Comparison of ENCODE assay signal across 8 cellular contexts in genomic region chr6:111874030-111874425, GRCh38. TPM values are rescaled to one million over a fixed set of nuclear protein-coding genes. Genes with fewer than 3 reads are reported as not detected.
DNase-seq lines count a peak whose midpoint lies in the region; ATAC-seq and TF ChIP-seq lines count a peak whose summit lies in the region.

No MANE protein-coding gene starts in this region.

- H3K36me3 Mint-ChIP-seq in H9 (ENCODE audit: insufficient read depth in 1 of 3, low read depth in 3 of 3): no peaks in the 10 kb centered on the region; a peak in 1 of 7 replicates
- peaks cover 11% of the 10 kb centered on the region for H3K36me3 Mint-ChIP-seq in stimulated activated memory B cell treated with anti-CD40 and anti-IgM and Interleukin-4, amounts not matched to agents 10 μg/mL and 1 μg/mL and 100 μg/mL, for 72 hours

- H3K27me3 ChIP-seq in H9 (ENCODE audit: insufficient read depth, low read length): no peaks in the 10 kb centered on the region; the same call in 1 of the 2 replicates
- no peaks in the 10 kb centered on the region for H3K27me3 ChIP-seq in lower lobe of right lung (ENCODE audit: low read depth)

- no peaks in the 10 kb centered on the region for H4K20me1 ChIP-seq in H9 (ENCODE audit: control insufficient read depth, insufficient read depth, insufficient read length)

- H3K9me3 ChIP-seq in H9 (ENCODE audit: control insufficient read depth, low read depth, low read length) (no peaks in the 10 kb centered on the region), lower lobe of right lung (no peaks in the 10 kb centered on the region)

- H3K23me2 ChIP-seq in H9 (ENCODE audit: insufficient read length, low read depth, low read length, poor library complexity, severe bottlenecking): peaks cover 17% of the 10 kb centered on the region

- H3K79me2 ChIP-seq in H9 (ENCODE audit: insufficient read depth, low read length): peaks cover 10% of the 10 kb centered on the region; the same call in 1 of the 2 replicates

- no peak overlapping the region for H3K4ac ChIP-seq in H9 (ENCODE audit: low read depth, low read length)

- H3K18ac ChIP-seq in H9 (ENCODE audit: insufficient read length, low read depth, low read length): no peak overlapping the region

- peak overlapping the region; percentile 87 to 97 for H3K4me3 Mint-ChIP-seq in H9
- H3K4me3 Mint-ChIP-seq in stimulated activated memory B cell treated with anti-CD40 and anti-IgM and Interleukin-4, amounts not matched to agents 10 μg/mL and 1 μg/mL and 100 μg/mL, for 72 hours: peak overlapping the region; percentile 91

- H3K9me3 Mint-ChIP-seq in H9: peaks cover 0 to 3% of the 10 kb centered on the region in 2 experiments; a peak in 1 of 5 replicates
- H3K9me3 Mint-ChIP-seq in stimulated activated memory B cell treated with anti-CD40 and anti-IgM and Interleukin-4, amounts not matched to agents 10 μg/mL and 1 μg/mL and 100 μg/mL, for 72 hours: no peaks in the 10 kb centered on the region

- ATAC-seq in lower lobe of right lung (no peak), GM19324 (IDR thresholded peaks at IDR 0.05; ENCODE audit: low FRiP score, unreplicated experiment) (no peak)
- ATAC-seq in stimulated activated memory B cell treated with anti-CD40 and anti-IgM and Interleukin-4, amounts not matched to agents 10 μg/mL and 1 μg/mL and 100 μg/mL, for 72 hours: no peak

- peak overlapping the region; percentile 90 for H2AFZ ChIP-seq in H9 (ENCODE audit: low read length)

- no peak overlapping the region for H2AK5ac ChIP-seq in H9 (ENCODE audit: insufficient read length, low read length)

- no CpG with 5 or more reads among the region's 8 CpGs for WGBS in H9 (ENCODE audit: extremely low coverage, insufficient read length, low lambda C conversion rate)

- no peak overlapping the region for H2BK5ac ChIP-seq in H9 (ENCODE audit: insufficient read length, low read length)

- H3K79me1 ChIP-seq in H9 (ENCODE audit: insufficient read depth, low read depth, low read length, poor library complexity, severe bottlenecking): no peaks in the 10 kb centered on the region

- TF ChIP-seq CTCF in H9 (conservative IDR thresholded peaks at IDR 0.05) (no peak), astrocyte of the cerebellum (IDR thresholded peaks at IDR 0.05; ENCODE audit: low read depth, low read length, missing control alignments) (no peak), lower lobe of right lung (IDR thresholded peaks at IDR 0.05) (no peak)

- H3K4me3 ChIP-seq in astrocyte of the cerebellum (ENCODE audit: low read depth, low read length) (peak overlapping the region; percentile 64), lower lobe of right lung (peak overlapping the region; percentile 68)

- no peak overlapping the region for H4K5ac ChIP-seq in H9 (ENCODE audit: insufficient read length, low read depth, low read length)

- H3K4me1 Mint-ChIP-seq in H9: peaks cover 41% of the 10 kb centered on the region in 2 experiments
- peaks cover 32% of the 10 kb centered on the region for H3K4me1 Mint-ChIP-seq in stimulated activated memory B cell treated with anti-CD40 and anti-IgM and Interleukin-4, amounts not matched to agents 10 μg/mL and 1 μg/mL and 100 μg/mL, for 72 hours

- H2BK20ac ChIP-seq in H9 (ENCODE audit: low read depth, low read length, poor library complexity, severe bottlenecking): no peak overlapping the region

- in situ Hi-C loops in astrocyte of the cerebellum (cut with HindIII; ENCODE audit: low sequenced_read_pairs): no loop called here

- peaks cover 4% of the 10 kb centered on the region; the same call in 1 of the 2 replicates for H3K4me1 ChIP-seq in H9 (ENCODE audit: insufficient read depth, low read length)
- H3K4me1 ChIP-seq in lower lobe of right lung: peaks cover 35% of the 10 kb centered on the region

- H3K56ac ChIP-seq in H9 (ENCODE audit: insufficient read length, low read depth, low read length): no peak overlapping the region

- H3K36me3 ChIP-seq in lower lobe of right lung: no peaks in the 10 kb centered on the region

- no peak overlapping the region for H3K9ac ChIP-seq in H9 (ENCODE audit: extremely low read depth, insufficient read length, low read length)

- H3K4me2 ChIP-seq in H9 (ENCODE audit: insufficient read depth, insufficient read length, low read length): peak overlapping the region; percentile 93

- H4K91ac ChIP-seq in H9 (ENCODE audit: insufficient read length, low read depth, low read length): no peak overlapping the region

- no peak overlapping the region for H2BK12ac ChIP-seq in H9 (ENCODE audit: insufficient read length, low read depth, low read length)

- H3K27ac ChIP-seq in H9 (ENCODE audit: insufficient read length, low read depth, low read length) (no peak overlapping the region), lower lobe of right lung (peak overlapping the region; percentile 22)

- H3T11ph ChIP-seq in H9 (ENCODE audit: low read length): no peak overlapping the region

- intact Hi-C loops in lower lobe of right lung (cut with DNase I): no loop called here

- no peak overlapping the region for H2BK15ac ChIP-seq in H9 (ENCODE audit: low read depth, low read length)

- H3K23ac ChIP-seq in H9 (ENCODE audit: insufficient read length, low read depth, low read length): no peak overlapping the region

- DNase-seq in H9: no peak
- peak; percentile 33 for DNase-seq in RPMI7951 (ENCODE audit: low read depth)
- DNase-seq in astrocyte of the cerebellum (ENCODE audit: low read depth): no peak
- no peak for DNase-seq in lower lobe of right lung
- DNase-seq in GM19238 (ENCODE audit: insufficient read length, low spot score): no peak
- DNase-seq in GOT3 (lab: John Stamatoyannopoulos, UW): no peak

- H3K14ac ChIP-seq in H9 (ENCODE audit: insufficient read depth, low read length): no peak overlapping the region

- H2BK120ac ChIP-seq in H9 (ENCODE audit: low read depth, low read length, poor library complexity, severe bottlenecking): no peak overlapping the region

- peak overlapping the region in 1 of 3 experiments; percentile 92; a peak in 1 of 7 replicates for H3K27ac Mint-ChIP-seq in H9
- H3K27ac Mint-ChIP-seq in stimulated activated memory B cell treated with anti-CD40 and anti-IgM and Interleukin-4, amounts not matched to agents 10 μg/mL and 1 μg/mL and 100 μg/mL, for 72 hours: peak overlapping the region; percentile 75

- H3K27me3 Mint-ChIP-seq in H9 (ENCODE audit: low read depth): peaks cover 7% of the 10 kb centered on the region
- no peaks in the 10 kb centered on the region for H3K27me3 Mint-ChIP-seq in stimulated activated memory B cell treated with anti-CD40 and anti-IgM and Interleukin-4, amounts not matched to agents 10 μg/mL and 1 μg/mL and 100 μg/mL, for 72 hours

- no peak overlapping the region for H4K8ac ChIP-seq in H9 (replicated peaks; ENCODE audit: insufficient read length, low read depth, low read length)

RNA-seq across cellular contexts. Expression of gene FYN, which starts 0.8 kb away (rescaled TPM):
- total RNA-seq in H9 (2021) (63.3 and 64.8 TPM in 2 replicates), lower lobe of right lung (99.2 TPM)
- total RNA-seq in RPMI7951 (2014; rRNA removed; shearing (Covaris generic)): 46.9 and 51.5 TPM in 2 replicates
